17 cellular contexts compared by ENCODE assay signal in genomic region chr18:73920033-73920432, GRCh38.
DNase-seq lines count a peak whose midpoint lies in the region; ATAC-seq and TF ChIP-seq lines count a peak whose summit lies in the region.
"Had no signal": no experiment of that assay in that cellular context is flagged by ENCODE, and none has a peak within 500 bp of the region (broad histone marks: within the 10 kb centered on the region; RNA-seq: fewer than 3 reads in every experiment).

No MANE protein-coding gene starts in this region.

- H4K20me1 ChIP-seq in IMR-90 (ENCODE audit: insufficient read depth, low read length) = no peaks in the 10 kb centered on the region
- H4K20me1 ChIP-seq: BLaER1 treated with 17β-estradiol and CSF1 and Interleukin-3, amounts not matched to agents 10 nM and 100 nM had no signal

- no peak overlapping the region for H3K4me2 ChIP-seq in IMR-90 (ENCODE audit: low read depth, low read length)
- H3K4me2 ChIP-seq: A549 had no signal

- no peak overlapping the region for H2BK120ac ChIP-seq in IMR-90 (ENCODE audit: low read depth, low read length)

- WGBS in IMR-90 (ENCODE audit: extremely low coverage in 2 of 2, insufficient read length in 1 of 2), 2 experiments = no CpG with 5 or more reads among the region's 2 CpGs
- 83 to 84% methylated on average over 2 of the region's 2 CpGs for WGBS in aorta, 2 donors

- no peaks in the 10 kb centered on the region for H3K79me1 ChIP-seq in IMR-90 (ENCODE audit: low read depth in 1 of 2, low read length in 2 of 2)

- no peaks in the 10 kb centered on the region for H3K27me3 Mint-ChIP-seq in activated CD4-positive, alpha-beta T cell treated with anti-CD3 and anti-CD28 coated beads, Interleukin-2, amount 10 ng/mL, durations not matched to agents 24 days and 14 days
- H3K27me3 Mint-ChIP-seq in activated naive CD4-positive, alpha-beta T cell treated with anti-CD3 and anti-CD28 coated beads for 36 hours (ENCODE audit: low read depth) = peaks cover 8% of the 10 kb centered on the region

- H3K23ac ChIP-seq in IMR-90 (ENCODE audit: low read depth, low read length) = no peak overlapping the region

- H3K56ac ChIP-seq in IMR-90 (ENCODE audit: extremely low read depth, insufficient read depth, low read length) = no peak overlapping the region

- no peak overlapping the region for H3K9ac ChIP-seq in IMR-90 (ENCODE audit: low read depth, low read length)
- H3K9ac ChIP-seq: BLaER1 treated with 17β-estradiol and CSF1 and Interleukin-3, amounts not matched to agents 10 nM and 100 nM had no signal

- peaks cover 5% of the 10 kb centered on the region for H3K4me1 ChIP-seq in IMR-90 (ENCODE audit: control insufficient read depth, insufficient read depth, low read length)
- no peaks in the 10 kb centered on the region for H3K4me1 ChIP-seq in aorta (ENCODE audit: control insufficient read depth in 1 of 2, insufficient read depth in 2 of 2, low read length in 2 of 2)
- H3K4me1 ChIP-seq: A549, Caco-2 had no signal

- H3K4me3 ChIP-seq in IMR-90 (ENCODE audit: insufficient read depth, low read depth, low read length) = no peak overlapping the region
- H3K4me3 ChIP-seq in aorta (ENCODE audit: low read length in 2 of 2) = no peak overlapping the region
- H3K4me3 ChIP-seq: A549; BLaER1 treated with 17β-estradiol and CSF1 and Interleukin-3, amounts not matched to agents 10 nM and 100 nM had no signal

- H2BK15ac ChIP-seq in IMR-90 (ENCODE audit: low read depth, low read length) = no peak overlapping the region

- no TSS peak for BruUV-seq in IMR-90 (replicated peaks; lab: Mats Ljungman, UMichigan)

- H3K4me1 Mint-ChIP-seq in activated CD4-positive, alpha-beta T cell treated with anti-CD3 and anti-CD28 coated beads, Interleukin-2, amount 10 ng/mL, durations not matched to agents 24 days and 14 days = no peaks in the 10 kb centered on the region
- H3K4me1 Mint-ChIP-seq in activated naive CD4-positive, alpha-beta T cell treated with anti-CD3 and anti-CD28 coated beads for 36 hours (ENCODE audit: low read depth) = no peaks in the 10 kb centered on the region
- H3K4me1 Mint-ChIP-seq: B cell had no signal

- no peak overlapping the region for H3K18ac ChIP-seq in IMR-90 (ENCODE audit: low read depth, low read length)

- POLR2A ChIA-PET in IMR-90 (lab: Charles Lee; ENCODE audit: unreplicated experiment) = no interaction called here

- H3K14ac ChIP-seq in IMR-90 (replicated peaks; ENCODE audit: low read depth, low read length) = no peak overlapping the region

- H4K5ac ChIP-seq in IMR-90 (ENCODE audit: low read depth, low read length) = no peak overlapping the region

- dilution Hi-C loops in IMR-90 (cut with HindIII; ENCODE audit: low sequenced_read_pairs, unreplicated experiment) = no loop called here

- CTCF ChIA-PET in IMR-90 (lab: Yijun Ruan, JAX) = interaction anchor here (0.6 kb wide), 1 partner anchor 12 kb away, joined by 7 read pairs; no protein-coding TSS in a partner anchor
- CTCF ChIA-PET in activated naive CD4-positive, alpha-beta T cell treated with anti-CD3 and anti-CD28 coated beads for 36 hours (lab: Charles Lee) = no interaction called here

- no peaks in the 10 kb centered on the region for H3K9me3 Mint-ChIP-seq in activated CD4-positive, alpha-beta T cell treated with anti-CD3 and anti-CD28 coated beads, Interleukin-2, amount 10 ng/mL, durations not matched to agents 24 days and 14 days
- H3K9me3 Mint-ChIP-seq in activated naive CD4-positive, alpha-beta T cell treated with anti-CD3 and anti-CD28 coated beads for 36 hours = no peaks in the 10 kb centered on the region
- H3K9me3 Mint-ChIP-seq: CD4-positive, alpha-beta T cell; CD8-positive, alpha-beta T cell had no signal

- H3K27ac Mint-ChIP-seq in activated CD4-positive, alpha-beta T cell treated with anti-CD3 and anti-CD28 coated beads, Interleukin-2, amount 10 ng/mL, durations not matched to agents 24 days and 14 days = no peak overlapping the region
- no peak overlapping the region for H3K27ac Mint-ChIP-seq in activated naive CD4-positive, alpha-beta T cell treated with anti-CD3 and anti-CD28 coated beads for 36 hours
- H3K27ac Mint-ChIP-seq: B cell; CD4-positive, alpha-beta T cell; CD8-positive, alpha-beta T cell had no signal

- no peak overlapping the region for H3K4ac ChIP-seq in IMR-90 (ENCODE audit: low read depth, low read length)

- H3K9me1 ChIP-seq in IMR-90 (ENCODE audit: insufficient read depth, low read length) = peaks cover 5% of the 10 kb centered on the region; the same call in 1 of the 2 replicates

- in situ Hi-C loops in IMR-90 (cut with MboI; ENCODE audit: low sequenced_read_pairs) = no loop called here

- H2BK5ac ChIP-seq in IMR-90 (ENCODE audit: low read depth, low read length, poor library complexity, severe bottlenecking) = no peak overlapping the region

- H3K36me3 ChIP-seq in IMR-90 (ENCODE audit: control insufficient read depth, insufficient read depth, low read length) = no peaks in the 10 kb centered on the region
- H3K36me3 ChIP-seq in aorta (ENCODE audit: control insufficient read depth in 1 of 2, insufficient read depth in 2 of 2, low read length in 1 of 2) = no peaks in the 10 kb centered on the region
- H3K36me3 ChIP-seq: BLaER1 treated with 17β-estradiol and CSF1 and Interleukin-3, amounts not matched to agents 10 nM and 100 nM had no signal

- H4K91ac ChIP-seq in IMR-90 (ENCODE audit: insufficient read depth, low read depth, low read length) = no peak overlapping the region

- H3K27ac ChIP-seq in IMR-90 (ENCODE audit: insufficient read depth, low read length) = no peak overlapping the region
- H3K27ac ChIP-seq in aorta (ENCODE audit: low read depth in 1 of 2, low read length in 2 of 2) = no peak overlapping the region
- H3K27ac ChIP-seq: 22Rv1; A549; BLaER1 treated with 17β-estradiol and CSF1 and Interleukin-3, amounts not matched to agents 10 nM and 100 nM; C4-2B had no signal

- TF ChIP-seq CTCF in IMR-90 (conservative IDR thresholded peaks at IDR 0.05; ENCODE audit: low read depth, low read length) = no peak

- no peak overlapping the region for H4K8ac ChIP-seq in IMR-90 (ENCODE audit: low read depth in 2 of 2, low read length in 2 of 2)

- no peak overlapping the region for H2BK20ac ChIP-seq in IMR-90 (ENCODE audit: low read depth, low read length)

- no peak overlapping the region for H2AK9ac ChIP-seq in IMR-90 (replicated peaks; ENCODE audit: low read depth, low read length, poor library complexity)

- H3K9me3 ChIP-seq in IMR-90 (ENCODE audit: control insufficient read depth, insufficient read depth, low read length) = no peaks in the 10 kb centered on the region
- no peaks in the 10 kb centered on the region for H3K9me3 ChIP-seq in aorta (ENCODE audit: control insufficient read depth, low read length)
- H3K9me3 ChIP-seq: A549; BLaER1 treated with 17β-estradiol and CSF1 and Interleukin-3, amounts not matched to agents 10 nM and 100 nM; Caco-2 had no signal

- no peak overlapping the region for H3K4me3 Mint-ChIP-seq in activated CD4-positive, alpha-beta T cell treated with anti-CD3 and anti-CD28 coated beads, Interleukin-2, amount 10 ng/mL, durations not matched to agents 24 days and 14 days
- H3K4me3 Mint-ChIP-seq in activated naive CD4-positive, alpha-beta T cell treated with anti-CD3 and anti-CD28 coated beads for 36 hours = no peak overlapping the region
- H3K4me3 Mint-ChIP-seq: B cell; CD4-positive, alpha-beta T cell; CD8-positive, alpha-beta T cell had no signal

- no peak for TF ChIP-seq RAD21 in IMR-90 (IDR thresholded peaks at IDR 0.05; ENCODE audit: low read length)

- intact Hi-C loops in activated CD4-positive, alpha-beta T cell treated with anti-CD3 and anti-CD28 coated beads, Interleukin-2, amount 10 ng/mL, durations not matched to agents 24 days and 14 days (cut with micrococcal nuclease) = no loop called here
- intact Hi-C loops in IMR-90 (cut with micrococcal nuclease) (no loop called here), aorta (cut with DNase I) (no loop called here)
- intact Hi-C loops in activated naive CD4-positive, alpha-beta T cell treated with anti-CD3 and anti-CD28 coated beads for 36 hours (cut with micrococcal nuclease) = no loop called here

- TF ChIP-seq POLR2A in IMR-90 (IDR thresholded peaks at IDR 0.05; ENCODE audit: low read depth, low read length) = no peak

- peaks cover 6% of the 10 kb centered on the region for H3K27me3 ChIP-seq in IMR-90 (ENCODE audit: control insufficient read depth, insufficient read depth, low read length)
- no peaks in the 10 kb centered on the region for H3K27me3 ChIP-seq in aorta (ENCODE audit: control insufficient read depth in 1 of 2, insufficient read depth in 2 of 2, low read length in 1 of 2)
- H3K27me3 ChIP-seq: BLaER1 treated with 17β-estradiol and CSF1 and Interleukin-3, amounts not matched to agents 10 nM and 100 nM had no signal

- no peaks in the 10 kb centered on the region for H3K36me3 Mint-ChIP-seq in activated CD4-positive, alpha-beta T cell treated with anti-CD3 and anti-CD28 coated beads, Interleukin-2, amount 10 ng/mL, durations not matched to agents 24 days and 14 days (ENCODE audit: low read depth)
- H3K36me3 Mint-ChIP-seq in activated naive CD4-positive, alpha-beta T cell treated with anti-CD3 and anti-CD28 coated beads for 36 hours (ENCODE audit: low read depth) = no peaks in the 10 kb centered on the region
- H3K36me3 Mint-ChIP-seq: CD8-positive, alpha-beta T cell had no signal

- H2AK5ac ChIP-seq in IMR-90 (ENCODE audit: low read depth, low read length) = no peak overlapping the region

- no peak overlapping the region for H2AFZ ChIP-seq in IMR-90 (replicated peaks; ENCODE audit: low read length, poor library complexity)

- peak; percentile 21 for DNase-seq in activated CD4-positive, alpha-beta T cell treated with anti-CD3 and anti-CD28 coated beads, Interleukin-2, amount 10 ng/mL, durations not matched to agents 24 days and 14 days
- no peak for DNase-seq in activated CD4-positive, alpha-beta T cell treated with anti-CD3 and anti-CD28 coated beads, Interleukin-2, amount 50 U/mL, for 48 hours
- DNase-seq in IMR-90 = no peak
- no peak for DNase-seq in aorta
- DNase-seq in activated naive CD4-positive, alpha-beta T cell treated with anti-CD3 and anti-CD28 coated beads for 36 hours = no peak
- DNase-seq: AML-193; Caco-2; Calu3; CD4-positive, alpha-beta T cell; CD8-positive, alpha-beta T cell; DMS79 treated with DMSO at 0.1 percent for 48 hours; GF-D8 had no signal

- ATAC-seq in IMR-90 (ENCODE audit: low read depth) = no peak
- ATAC-seq in aorta (ENCODE audit: low FRiP score) = peak; percentile 19
- ATAC-seq: A549; CD8-positive, alpha-beta T cell had no signal

TF ChIP-seq in IMR-90, 13 proteins besides CTCF, POLR2A, EP300 and RAD21 (continues in another document):
- TF ChIP-seq RCOR1 (IDR thresholded peaks at IDR 0.05; ENCODE audit: insufficient replicate concordance, low read length) = no peak
- TF ChIP-seq MXI1 (IDR thresholded peaks at IDR 0.05; ENCODE audit: borderline replicate concordance, low read depth, low read length) = no peak
- no peak for TF ChIP-seq CEBPB (IDR thresholded peaks at IDR 0.05; ENCODE audit: low read depth, low read length)
- no peak for TF ChIP-seq CHD1 (IDR thresholded peaks at IDR 0.05; ENCODE audit: low read depth, low read length)
- peak; percentile 53; the same call in 1 of the 2 replicates for TF ChIP-seq MAFK (IDR thresholded peaks at IDR 0.05; ENCODE audit: low read depth, low read length)
- no peak for TF ChIP-seq BHLHE40 (IDR thresholded peaks at IDR 0.05; ENCODE audit: low read depth, low read length)
